Comparison of ENCODE assay signal across 26 cellular contexts in the genomic region with DNA sequence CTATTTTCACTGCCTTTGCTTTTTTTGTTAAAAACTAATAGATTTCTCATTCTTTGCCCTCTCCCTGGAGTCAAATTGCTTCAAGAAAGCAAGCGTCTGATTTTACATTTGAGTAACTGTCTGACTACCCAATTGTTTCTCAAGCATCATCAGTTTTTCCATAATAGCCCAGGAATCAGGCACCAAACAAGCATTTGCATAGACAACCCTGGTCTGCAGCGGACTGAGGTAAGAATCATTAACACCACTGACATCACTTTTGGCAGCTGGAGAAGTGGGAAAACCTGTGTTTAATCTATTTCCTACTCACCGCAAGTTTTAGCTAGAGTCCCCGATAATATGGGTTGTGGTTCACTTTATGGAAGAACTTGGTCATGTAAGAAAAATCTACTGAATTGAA. TPM values are rescaled to one million over a fixed set of nuclear protein-coding genes. Genes with fewer than 3 reads are reported as not detected.
DNase-seq lines count a peak whose midpoint lies in the region; ATAC-seq and TF ChIP-seq lines count a peak whose summit lies in the region.
"Had no signal": no experiment of that assay in that cellular context is flagged by ENCODE, and none has a peak within 500 bp of the region (broad histone marks: within the 10 kb centered on the region; RNA-seq: fewer than 3 reads in every experiment).

No MANE protein-coding gene starts in this region.

- H3K9me3 ChIP-seq in skeletal muscle tissue (ENCODE audit: control insufficient read depth in 3 of 3, low read length in 3 of 3) = no peaks in the 10 kb centered on the region
- H3K9me3 ChIP-seq in vagina = no peaks in the 10 kb centered on the region
- H3K9me3 ChIP-seq: Caco-2 had no signal

- H3K4me3 Mint-ChIP-seq in activated naive CD8-positive, alpha-beta T cell treated with anti-CD3 and anti-CD28 coated beads, Interleukin-2, amount 50 U/mL, for 24 hours = no peak overlapping the region
- no peak overlapping the region for H3K4me3 Mint-ChIP-seq in activated naive CD8-positive, alpha-beta T cell treated with anti-CD3 and anti-CD28 coated beads for 36 hours
- H3K4me3 Mint-ChIP-seq: CD4-positive, alpha-beta memory T cell; HFFc6 had no signal

- no peak overlapping the region for H3K4me3 ChIP-seq in skeletal muscle tissue (ENCODE audit: low read length in 3 of 3)
- H3K4me3 ChIP-seq in vagina = no peak overlapping the region
- H3K4me3 ChIP-seq: BLaER1 treated with 17β-estradiol and CSF1 and Interleukin-3, amounts not matched to agents 10 nM and 100 nM had no signal

- peaks cover 0 to 3% (median 0%) of the 10 kb centered on the region in 3 donors for H3K36me3 ChIP-seq in skeletal muscle tissue (ENCODE audit: control insufficient read depth in 3 of 3, insufficient read depth in 3 of 3, low read length in 3 of 3)
- no peaks in the 10 kb centered on the region for H3K36me3 ChIP-seq in vagina

- H3K9me3 Mint-ChIP-seq in activated naive CD8-positive, alpha-beta T cell treated with anti-CD3 and anti-CD28 coated beads, Interleukin-2, amount 50 U/mL, for 24 hours = no peaks in the 10 kb centered on the region
- no peaks in the 10 kb centered on the region for H3K9me3 Mint-ChIP-seq in activated naive CD8-positive, alpha-beta T cell treated with anti-CD3 and anti-CD28 coated beads for 36 hours
- H3K9me3 Mint-ChIP-seq: HFFc6 had no signal

- no peak for DNase-seq in activated naive CD8-positive, alpha-beta T cell treated with anti-CD3 and anti-CD28 coated beads, Interleukin-2, amount 50 U/mL, for 24 hours
- DNase-seq in activated naive CD8-positive, alpha-beta T cell treated with anti-CD3 and anti-CD28 coated beads for 36 hours = no peak
- DNase-seq in astrocyte of the hippocampus (ENCODE audit: low read depth, low spot score) (peak; percentile 85), glomerular visceral epithelial cell (ENCODE audit: extremely low spot score) (peak; percentile 89), vagina (ENCODE audit: extremely low spot score in 2 of 2) (no peak), NCI-H82 treated with DMSO at 0.1 percent for 48 hours (lab: John Stamatoyannopoulos, UW; ENCODE audit: unreplicated experiment) (no peak), NCI-H1436 treated with DMSO at 0.1 percent for 48 hours (lab: John Stamatoyannopoulos, UW) (no peak)
- DNase-seq: ACHN; Caco-2; CD4-positive, alpha-beta memory T cell; DMS 273 treated with DMSO at 0.1 percent for 48 hours; DND-41; H7; HFFc6; IMR-90; NCI-H1092 treated with DMSO at 0.1 percent for 48 hours; NCI-H146; NCI-H2029; NCI-H226; NCI-H524; NCI-H774; SIG-M5 had no signal

- no peak for TF ChIP-seq CTCF in vagina (IDR thresholded peaks at IDR 0.05)

- H3K4me1 ChIP-seq in skeletal muscle tissue (ENCODE audit: control insufficient read depth in 3 of 3, insufficient read depth in 3 of 3, low read length in 3 of 3) (peaks cover 28 to 41% (median 31%) of the 10 kb centered on the region in 3 donors), vagina (peaks cover 58% of the 10 kb centered on the region)

- no peak overlapping the region for H3K9ac ChIP-seq in skeletal muscle tissue (ENCODE audit: low read depth in 1 of 3, low read length in 3 of 3)
- H3K9ac ChIP-seq: BLaER1 treated with 17β-estradiol and CSF1 and Interleukin-3, amounts not matched to agents 10 nM and 100 nM; KMS-11 had no signal

- H3K27ac ChIP-seq in skeletal muscle tissue (ENCODE audit: low read depth, low read length) (peak overlapping the region; percentile 4), vagina (no peak overlapping the region)
- H3K27ac ChIP-seq: BLaER1 treated with 17β-estradiol and CSF1 and Interleukin-3, amounts not matched to agents 10 nM and 100 nM; KMS-11 had no signal

- no peak overlapping the region for H3K27ac Mint-ChIP-seq in activated naive CD8-positive, alpha-beta T cell treated with anti-CD3 and anti-CD28 coated beads, Interleukin-2, amount 50 U/mL, for 24 hours
- H3K27ac Mint-ChIP-seq in activated naive CD8-positive, alpha-beta T cell treated with anti-CD3 and anti-CD28 coated beads for 36 hours = no peak overlapping the region
- H3K27ac Mint-ChIP-seq: CD4-positive, alpha-beta memory T cell; HFFc6 had no signal

- H3K4me1 Mint-ChIP-seq in activated naive CD8-positive, alpha-beta T cell treated with anti-CD3 and anti-CD28 coated beads, Interleukin-2, amount 50 U/mL, for 24 hours = peaks cover 19% of the 10 kb centered on the region
- H3K4me1 Mint-ChIP-seq in activated naive CD8-positive, alpha-beta T cell treated with anti-CD3 and anti-CD28 coated beads for 36 hours = peaks cover 6% of the 10 kb centered on the region

- H3K27me3 ChIP-seq in skeletal muscle tissue (ENCODE audit: control insufficient read depth in 3 of 3, insufficient read depth in 3 of 3, low read length in 3 of 3) = no peaks in the 10 kb centered on the region
- H3K27me3 ChIP-seq in vagina = no peaks in the 10 kb centered on the region
- H3K27me3 ChIP-seq: BLaER1 treated with 17β-estradiol and CSF1 and Interleukin-3, amounts not matched to agents 10 nM and 100 nM had no signal

- H3K27me3 Mint-ChIP-seq in activated naive CD8-positive, alpha-beta T cell treated with anti-CD3 and anti-CD28 coated beads, Interleukin-2, amount 50 U/mL, for 24 hours = no peaks in the 10 kb centered on the region
- no peaks in the 10 kb centered on the region for H3K27me3 Mint-ChIP-seq in activated naive CD8-positive, alpha-beta T cell treated with anti-CD3 and anti-CD28 coated beads for 36 hours

- intact Hi-C loops in vagina (cut with DNase I) = loop anchor here (10.0 kb wide), 1 partner anchor 51 kb away; a partner anchor contains a TSS

- TF ChIP-seq POLR2A in vagina (IDR thresholded peaks at IDR 0.05) = no peak

- H3K36me3 Mint-ChIP-seq in activated naive CD8-positive, alpha-beta T cell treated with anti-CD3 and anti-CD28 coated beads, Interleukin-2, amount 50 U/mL, for 24 hours (ENCODE audit: low read depth) = peaks cover 2% of the 10 kb centered on the region
- peaks cover 5% of the 10 kb centered on the region for H3K36me3 Mint-ChIP-seq in activated naive CD8-positive, alpha-beta T cell treated with anti-CD3 and anti-CD28 coated beads for 36 hours
- H3K36me3 Mint-ChIP-seq: CD4-positive, alpha-beta memory T cell had no signal

- ATAC-seq in activated naive CD8-positive, alpha-beta T cell treated with anti-CD3 and anti-CD28 coated beads, Interleukin-2, amount 50 U/mL, for 24 hours = peak; percentile 43
- ATAC-seq: Panc1 had no signal

RNA-seq across cellular contexts. Expression of a gene that starts 55.7 kb away (rescaled TPM):
- 1 to 10 TPM; 4.4 to 5.1 TPM for total RNA-seq in activated naive CD8-positive, alpha-beta T cell treated with anti-CD3 and anti-CD28 coated beads for 36 hours
- total RNA-seq in skeletal muscle tissue (13.0 TPM), vagina (16.9 TPM)

Comparison
In these comparisons a context has a peak if more than half of its experiments do, and no peak if none do; other contexts are left out.
1. DNase-seq: peak in astrocyte of the hippocampus (single experiment) and glomerular visceral epithelial cell (single experiment); none in activated naive CD8-positive, alpha-beta T cell treated with anti-CD3 and anti-CD28 coated beads, Interleukin-2, amount 50 U/mL, for 24 hours (single experiment), activated naive CD8-positive, alpha-beta T cell treated with anti-CD3 and anti-CD28 coated beads for 36 hours (single experiment), vagina (0 of 2), NCI-H82 treated with DMSO at 0.1 percent for 48 hours (single experiment) and NCI-H1436 treated with DMSO at 0.1 percent for 48 hours (single experiment).